In genomic region chr12:43278268-43278832, GRCh38 we compare ENCODE assay signal across 11 cellular contexts.
A peak's percentile ranks its signal among the peaks of the same experiment; 100 is the strongest.
DNase-seq lines count a peak whose midpoint lies in the region; ATAC-seq and TF ChIP-seq lines count a peak whose summit lies in the region.
"Had no signal": no experiment of that assay in that cellular context is flagged by ENCODE, and none has a peak within 500 bp of the region (broad histone marks: within the 10 kb centered on the region; RNA-seq: fewer than 3 reads in every experiment).

No MANE protein-coding gene starts in this region.

- no peaks in the 10 kb centered on the region for H3K79me2 ChIP-seq in osteoblast (ENCODE audit: insufficient read depth, low read length)

- H3K9me3 ChIP-seq in osteoblast (ENCODE audit: low read depth, low read length) (no peaks in the 10 kb centered on the region), SJCRH30 (replicated peaks) (no peaks in the 10 kb centered on the region)

- intact Hi-C loops in left cardiac atrium (cut with DNase I): no loop called here

- no peak for DNase-seq in osteoblast (ENCODE audit: insufficient read length, low spot score, missing footprints)
- no peak for DNase-seq in occipital lobe (lab: John Stamatoyannopoulos, UW)
- DNase-seq in SJCRH30: no peak
- no peak for DNase-seq in left cardiac atrium
- DNase-seq: activated T-cell treated with anti-CD3 and anti-CD28 coated beads, Interleukin-2, amount 50 U/mL, for 1 hour; cortex of kidney; nucleus accumbens; SHP77 had no signal

- no peaks in the 10 kb centered on the region for H4K20me1 ChIP-seq in osteoblast (ENCODE audit: insufficient read depth, low read length)

- H2AFZ ChIP-seq in osteoblast (ENCODE audit: low read length): no peak overlapping the region

- H3K27me3 ChIP-seq in osteoblast (ENCODE audit: insufficient read depth, low read length) (no peaks in the 10 kb centered on the region), SJCRH30 (no peaks in the 10 kb centered on the region)

- H3K36me3 ChIP-seq in osteoblast (ENCODE audit: insufficient read depth, low read length): no peaks in the 10 kb centered on the region
- H3K36me3 ChIP-seq in SJCRH30: no peaks in the 10 kb centered on the region

- peaks cover 31% of the 10 kb centered on the region for H3K4me1 ChIP-seq in osteoblast (ENCODE audit: insufficient read depth, low read length)
- no peaks in the 10 kb centered on the region for H3K4me1 ChIP-seq in SJCRH30

- H3K4me2 ChIP-seq in osteoblast (ENCODE audit: insufficient read depth, low read length): no peak overlapping the region

- no peak for TF ChIP-seq CTCF in osteoblast (IDR thresholded peaks at IDR 0.05; ENCODE audit: extremely low read depth, low read depth, low read length)

- H3K4me3 ChIP-seq in osteoblast (ENCODE audit: insufficient read depth, low read length) (no peak overlapping the region), SJCRH30 (no peak overlapping the region)

- ATAC-seq in GM19328 (IDR thresholded peaks at IDR 0.05; ENCODE audit: unreplicated experiment): peak; percentile 76
- peak; percentile 93 for ATAC-seq in HG02678 (IDR thresholded peaks at IDR 0.05; ENCODE audit: unreplicated experiment)
- ATAC-seq in HG03571 (IDR thresholded peaks at IDR 0.05; ENCODE audit: unreplicated experiment): peak; percentile 87
- no peak for ATAC-seq in left cardiac atrium

- H3K27ac ChIP-seq in osteoblast (ENCODE audit: low read depth, low read length): peak overlapping the region; percentile 2
- no peak overlapping the region for H3K27ac ChIP-seq in SJCRH30

Comparison
In these comparisons a context has a peak if more than half of its experiments do, and no peak if none do; other contexts are left out.
1. ATAC-seq: peak in GM19328 (single experiment), HG02678 (single experiment) and HG03571 (single experiment); none in left cardiac atrium (0 of 2).